ENCODE assay signal across 31 cellular contexts in genomic region chr12:106634206-106634605, GRCh38. TPM values are rescaled to one million over a fixed set of nuclear protein-coding genes. Genes with fewer than 3 reads are reported as not detected.
"Had no signal": no experiment of that assay in that cellular context is flagged by ENCODE, and none has a peak within 500 bp of the region (broad histone marks: within the 10 kb centered on the region; RNA-seq: fewer than 3 reads in every experiment).

No MANE protein-coding gene starts in this region.

- H3K27ac ChIP-seq: ascending aorta, brain microvascular endothelial cell, esophagus muscularis mucosa, foreskin keratinocyte, gastrocnemius medialis, heart left ventricle had no signal

- ATAC-seq: activated naive CD4-positive, alpha-beta T cell treated with anti-CD3 and anti-CD28 coated beads, Interleukin-2, amount 50 U/mL, for 72 hours; activated T-cell treated with anti-CD3 and anti-CD28 coated beads, Interleukin-2, amount 50 U/mL, for 72 hours; effector memory CD8-positive, alpha-beta T cell; foreskin keratinocyte; gastrocnemius medialis; heart left ventricle; WTC11 had no signal

- H3K36me3 ChIP-seq: ascending aorta, brain microvascular endothelial cell, esophagus muscularis mucosa, gastrocnemius medialis, heart left ventricle had no signal

- DNase-seq: activated CD4-positive, alpha-beta memory T cell treated with anti-CD3 and anti-CD28 coated beads, Interleukin-2, amount 10 ng/mL, durations not matched to agents 7 days and 5 days; activated CD4-positive, alpha-beta T cell treated with anti-CD3 and anti-CD28 coated beads for 1 hour; activated CD4-positive, alpha-beta T cell treated with anti-CD3 and anti-CD28 coated beads for 4 hours; activated CD4-positive, alpha-beta T cell treated with anti-CD3 and anti-CD28 coated beads, Interleukin-2, amount 10 ng/mL, durations not matched to agents 7 days and 5 days; activated CD4-positive, alpha-beta T cell treated with anti-CD3 and anti-CD28 coated beads, Interleukin-2, amount 50 U/mL, for 4 hours; activated CD8-positive, alpha-beta memory T cell treated with anti-CD3 and anti-CD28 coated beads, Interleukin-2, amount 50 U/mL, for 48 hours; activated gamma-delta T cell; activated naive CD4-positive, alpha-beta T cell; activated naive CD4-positive, alpha-beta T cell treated with anti-CD3 and anti-CD28 coated beads, Interleukin-2, amount 10 ng/mL, durations not matched to agents 7 days and 5 days; activated naive CD8-positive, alpha-beta T cell treated with anti-CD3 and anti-CD28 coated beads, Interleukin-2, amount 10 ng/mL, durations not matched to agents 7 days and 5 days; activated T-cell treated with anti-CD3 and anti-CD28 coated beads for 4 hours; activated T-cell treated with anti-CD3 and anti-CD28 coated beads, Interleukin-2, amount 50 U/mL, for 24 hours; activated T-cell treated with anti-CD3 and anti-CD28 coated beads, Interleukin-2, amount 50 U/mL, for 72 hours; cortex of kidney; dermis blood vessel endothelial cell; effector CD4-positive, alpha-beta T cell; effector memory CD8-positive, alpha-beta T cell; erythroblast; foreskin keratinocyte; gastrocnemius medialis; glutamatergic neuron; heart left ventricle; T-helper 2 cell had no signal

- FAIRE-seq: bronchial epithelial cell, colon had no signal

- H3K4me3 ChIP-seq: ascending aorta, esophagus muscularis mucosa, gastrocnemius medialis, heart left ventricle had no signal

- H3K4me1 ChIP-seq: ascending aorta, esophagus muscularis mucosa, gastrocnemius medialis, heart left ventricle had no signal

- H3K27me3 ChIP-seq: ascending aorta, brain microvascular endothelial cell, esophagus muscularis mucosa, gastrocnemius medialis had no signal

- H3K9me3 ChIP-seq: ascending aorta, esophagus muscularis mucosa, gastrocnemius medialis, heart left ventricle had no signal

RNA-seq across cellular contexts. Expression of gene RFX4, which starts 51.4 kb away (rescaled TPM):
- total RNA-seq: activated CD4-positive, alpha-beta memory T cell treated with anti-CD3 and anti-CD28 coated beads, Interleukin-2, amount 10 ng/mL, durations not matched to agents 7 days and 5 days; activated CD4-positive, alpha-beta T cell treated with anti-CD3 and anti-CD28 coated beads, Interleukin-2, amount 10 ng/mL, durations not matched to agents 7 days and 5 days; activated naive CD4-positive, alpha-beta T cell treated with anti-CD3 and anti-CD28 coated beads, Interleukin-2, amount 50 U/mL, for 72 hours; activated naive CD8-positive, alpha-beta T cell treated with anti-CD3 and anti-CD28 coated beads, Interleukin-2, amount 10 ng/mL, durations not matched to agents 7 days and 5 days; activated T-cell treated with anti-CD3 and anti-CD28 coated beads, Interleukin-2, amount 50 U/mL, for 72 hours; ascending aorta; bronchial epithelial cell; cardiac septum; dermis blood vessel endothelial cell; esophagus muscularis mucosa; foreskin keratinocyte; gastrocnemius medialis had no signal
- polyA plus RNA-seq: foreskin keratinocyte, heart left ventricle had no signal
